Comparison of ENCODE assay signal across 18 cellular contexts in genomic region chr9:89353989-89354388, GRCh38. TPM values are rescaled to one million over a fixed set of nuclear protein-coding genes. Genes with fewer than 3 reads are reported as not detected.
DNase-seq lines count a peak whose midpoint lies in the region; ATAC-seq and TF ChIP-seq lines count a peak whose summit lies in the region.
"Had no signal": no experiment of that assay in that cellular context is flagged by ENCODE, and none has a peak within 500 bp of the region (broad histone marks: within the 10 kb centered on the region; RNA-seq: fewer than 3 reads in every experiment).

No MANE protein-coding gene starts in this region.

- H3K27me3 Mint-ChIP-seq in activated T-cell treated with anti-CD3 and anti-CD28 coated beads, Interleukin-2, amount 50 U/mL, for 4 hours (ENCODE audit: low read depth) = no peaks in the 10 kb centered on the region
- H3K27me3 Mint-ChIP-seq: memory B cell had no signal

- H3K27ac Mint-ChIP-seq in stimulated activated effector memory CD8-positive, alpha-beta T cell treated with anti-CD3 and anti-CD28 coated beads, Interleukin-12 subunit alpha, Interleukin-12 subunit beta, amount 100 ng/mL, for 72 hours = peak overlapping the region; percentile 83
- H3K27ac Mint-ChIP-seq: activated T-helper 2 cell treated with anti-CD3 and anti-CD28 coated beads, Interferon-gamma antibody, Interleukin-2, Interleukin-4, amounts not matched to agents 10 μg/mL and 5 μg/mL and 100 μg/mL, durations not matched to agents 14 hours and 24 hours and 36 hours had no signal

- peak; percentile 2 for TF ChIP-seq CTCF in fibroblast of mammary gland (conservative IDR thresholded peaks at IDR 0.05; ENCODE audit: control insufficient read depth, insufficient read depth, low read depth, low read length)

- peaks cover 33% of the 10 kb centered on the region for H3K4me1 Mint-ChIP-seq in activated T-cell treated with anti-CD3 and anti-CD28 coated beads, Interleukin-2, amount 50 U/mL, for 4 hours (ENCODE audit: low read depth)
- peaks cover 35% of the 10 kb centered on the region for H3K4me1 Mint-ChIP-seq in stimulated activated effector memory CD8-positive, alpha-beta T cell treated with anti-CD3 and anti-CD28 coated beads, Interleukin-12 subunit alpha, Interleukin-12 subunit beta, amount 100 ng/mL, for 72 hours
- H3K4me1 Mint-ChIP-seq: neural crest cell had no signal

- peaks cover 59% of the 10 kb centered on the region for H3K36me3 Mint-ChIP-seq in activated T-cell treated with anti-CD3 and anti-CD28 coated beads, Interleukin-2, amount 50 U/mL, for 4 hours (ENCODE audit: insufficient read depth)
- peaks cover 99% of the 10 kb centered on the region for H3K36me3 Mint-ChIP-seq in stimulated activated effector memory CD8-positive, alpha-beta T cell treated with anti-CD3 and anti-CD28 coated beads, Interleukin-12 subunit alpha, Interleukin-12 subunit beta, amount 100 ng/mL, for 72 hours

- H3K4me3 ChIP-seq in fibroblast of mammary gland (ENCODE audit: control insufficient read depth, low read depth, low read length) = no peak overlapping the region
- H3K4me3 ChIP-seq: gastroesophageal sphincter, SJSA1 had no signal

- no peak for DNase-seq in activated T-cell treated with anti-CD3 and anti-CD28 coated beads, Interleukin-2, amount 50 U/mL, for 4 hours
- DNase-seq in activated T-cell treated with anti-CD3 and anti-CD28 coated beads, Interleukin-2, amount 50 U/mL, for 1 hour = no peak
- DNase-seq in RKO (ENCODE audit: low spot score) (peak; percentile 37), fibroblast of mammary gland (ENCODE audit: low read depth) (no peak)
- no peak for DNase-seq in stimulated activated effector memory CD8-positive, alpha-beta T cell treated with anti-CD3 and anti-CD28 coated beads, Interleukin-12 subunit alpha, Interleukin-12 subunit beta, amount 100 ng/mL, for 72 hours (ENCODE audit: low spot score in 2 of 2)
- no peak for DNase-seq in activated CD4-positive, CD25-positive, alpha-beta regulatory T cell (lab: John Stamatoyannopoulos, UW)
- DNase-seq: activated CD4-positive, alpha-beta T cell treated with anti-CD3 and anti-CD28 coated beads, Interleukin-2, amount 50 U/mL, for 1 hour; AML-193; GF-D8; NCI-H1105 treated with DMSO at 0.1 percent for 48 hours; substantia nigra had no signal

- no peak overlapping the region for H3K4me3 Mint-ChIP-seq in activated T-cell treated with anti-CD3 and anti-CD28 coated beads, Interleukin-2, amount 50 U/mL, for 4 hours
- H3K4me3 Mint-ChIP-seq in stimulated activated effector memory CD8-positive, alpha-beta T cell treated with anti-CD3 and anti-CD28 coated beads, Interleukin-12 subunit alpha, Interleukin-12 subunit beta, amount 100 ng/mL, for 72 hours = no peak overlapping the region
- H3K4me3 Mint-ChIP-seq: memory B cell, neural crest cell had no signal

- peak; percentile 31 to 40 for ATAC-seq in activated T-cell treated with anti-CD3 and anti-CD28 coated beads, Interleukin-2, amount 50 U/mL, for 4 hours
- ATAC-seq in stimulated activated effector memory CD8-positive, alpha-beta T cell treated with anti-CD3 and anti-CD28 coated beads, Interleukin-12 subunit alpha, Interleukin-12 subunit beta, amount 100 ng/mL, for 72 hours = no peak
- ATAC-seq in GM19397 (IDR thresholded peaks at IDR 0.05; ENCODE audit: unreplicated experiment) = no peak
- ATAC-seq in HG02973 (IDR thresholded peaks at IDR 0.05; ENCODE audit: unreplicated experiment) = no peak
- ATAC-seq: gastroesophageal sphincter had no signal

- H3K9me3 Mint-ChIP-seq in activated T-cell treated with anti-CD3 and anti-CD28 coated beads, Interleukin-2, amount 50 U/mL, for 4 hours = no peaks in the 10 kb centered on the region
- no peaks in the 10 kb centered on the region for H3K9me3 Mint-ChIP-seq in stimulated activated effector memory CD8-positive, alpha-beta T cell treated with anti-CD3 and anti-CD28 coated beads, Interleukin-12 subunit alpha, Interleukin-12 subunit beta, amount 100 ng/mL, for 72 hours
- H3K9me3 Mint-ChIP-seq: activated T-helper 2 cell treated with anti-CD3 and anti-CD28 coated beads, Interferon-gamma antibody, Interleukin-2, Interleukin-4, amounts not matched to agents 10 μg/mL and 5 μg/mL and 100 μg/mL, durations not matched to agents 14 hours and 24 hours and 36 hours; memory B cell; neural crest cell had no signal

RNA-seq across cellular contexts. Expression of gene SECISBP2, which starts 35.7 kb away (rescaled TPM):
- total RNA-seq in activated T-cell treated with anti-CD3 and anti-CD28 coated beads, Interleukin-2, amount 50 U/mL, for 4 hours = 10 to 100 TPM; 34.7 to 36.3 (median 35.1) TPM

RNA-seq across cellular contexts. Expression of gene CKS2, which starts 43.0 kb away (rescaled TPM):
- 100 to 1,000 TPM; 121 to 140 (median 139) TPM for total RNA-seq in activated T-cell treated with anti-CD3 and anti-CD28 coated beads, Interleukin-2, amount 50 U/mL, for 4 hours

Comparison
In these comparisons a context has a peak if more than half of its experiments do, and no peak if none do; other contexts are left out.
1. ATAC-seq: peak in activated T-cell treated with anti-CD3 and anti-CD28 coated beads, Interleukin-2, amount 50 U/mL, for 4 hours (2 of 2); none in stimulated activated effector memory CD8-positive, alpha-beta T cell treated with anti-CD3 and anti-CD28 coated beads, Interleukin-12 subunit alpha, Interleukin-12 subunit beta, amount 100 ng/mL, for 72 hours (single experiment), GM19397 (single experiment) and HG02973 (single experiment).